In the genomic region with DNA sequence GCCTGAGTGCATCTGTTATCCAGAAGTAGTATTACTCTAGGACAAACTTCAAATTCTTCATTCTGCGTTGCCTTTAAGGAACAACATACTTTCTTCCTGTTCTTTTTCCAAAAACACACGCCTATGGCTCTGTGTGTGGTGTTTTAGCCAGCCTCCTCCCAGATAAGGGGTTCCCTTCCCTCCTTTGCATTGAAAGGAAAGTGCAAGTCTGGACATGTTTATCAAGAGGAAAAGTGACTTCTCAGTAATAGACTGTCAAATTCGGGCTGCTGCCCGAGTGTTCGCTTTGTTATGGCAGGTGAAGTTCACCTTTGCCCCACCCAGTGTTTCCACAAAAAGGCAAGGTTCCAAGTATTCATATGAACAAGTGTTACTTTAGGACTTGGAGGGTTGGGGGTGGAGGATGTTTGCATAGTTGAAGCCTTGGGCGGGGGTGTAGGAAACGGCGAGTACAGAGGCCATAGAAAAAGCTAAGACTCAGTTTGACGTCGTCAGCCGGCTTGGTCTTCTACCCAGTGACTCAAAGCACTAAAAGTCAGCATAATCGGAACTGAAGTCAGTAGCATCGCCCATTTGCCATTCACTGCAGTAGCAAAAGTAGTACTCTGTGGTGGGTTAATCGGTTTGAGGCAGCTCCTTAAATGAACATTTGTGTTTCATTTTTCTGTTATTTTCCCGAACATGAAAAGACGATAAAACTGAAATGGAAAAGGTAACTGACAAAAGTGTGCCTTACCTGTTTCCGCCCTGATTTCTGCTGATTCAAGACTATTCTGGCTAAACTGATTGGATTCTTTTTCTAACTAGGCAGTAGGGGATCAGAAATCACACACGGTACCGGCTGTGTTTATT, we compare ENCODE assay signal across 8 cellular contexts. TPM values are rescaled to one million over a fixed set of nuclear protein-coding genes. Genes with fewer than 3 reads are reported as not detected.
DNase-seq lines count a peak whose midpoint lies in the region; ATAC-seq and TF ChIP-seq lines count a peak whose summit lies in the region.

No MANE protein-coding gene starts in this region.

- peak overlapping the region; percentile 31 to 65 (median 60) for H3K27ac ChIP-seq in gastroesophageal sphincter

- peak overlapping the region; percentile 20 to 43 for H3K4me3 ChIP-seq in gastroesophageal sphincter
- H3K4me3 ChIP-seq in BE2C (ENCODE audit: low read depth, low read length), result no peak overlapping the region

- TF ChIP-seq CTCF in gastroesophageal sphincter (IDR thresholded peaks at IDR 0.05) (no peak), BE2C (IDR thresholded peaks at IDR 0.05; ENCODE audit: low read depth, low read length) (no peak)

- no peak for TF ChIP-seq EP300 in gastroesophageal sphincter (IDR thresholded peaks at IDR 0.05)

- intact Hi-C loops in Right ventricle myocardium inferior (cut with DNase I), result loop anchor here (10.0 kb wide), 1 partner anchor 226 kb away; a partner anchor contains a TSS
- intact Hi-C loops in cardiac septum (cut with DNase I), result loop anchor here (10.0 kb wide), 1 partner anchor 226 kb away; a partner anchor contains a TSS

- peak; percentile 38 for ATAC-seq in Right ventricle myocardium inferior
- ATAC-seq in gastroesophageal sphincter, result peak; percentile 44

- peaks cover 0 to 21% (median 2%) of the 10 kb centered on the region in 3 donors for H3K4me1 ChIP-seq in gastroesophageal sphincter
- H3K4me1 ChIP-seq in BE2C, result peaks cover 12% of the 10 kb centered on the region

- peaks cover 53% of the 10 kb centered on the region for H3K27me3 ChIP-seq in gastroesophageal sphincter
- no peaks in the 10 kb centered on the region; the same call in 1 of the 2 replicates for H3K27me3 ChIP-seq in BE2C

- DNase-seq in Right ventricle myocardium inferior (ENCODE audit: missing footprints) (no peak), cardiac septum (ENCODE audit: low spot score) (no peak), NCI-H1105 treated with DMSO at 0.1 percent for 48 hours (lab: John Stamatoyannopoulos, UW) (peak; percentile 94), NCI-H82 treated with DMSO at 0.1 percent for 48 hours (lab: John Stamatoyannopoulos, UW; ENCODE audit: unreplicated experiment) (no peak), BE2C (no peak)
- DNase-seq in activated T-cell treated with anti-CD3 and anti-CD28 coated beads, Interleukin-2, amount 50 U/mL, for 1 hour, result peak; percentile 68
- peak; percentile 62 to 77 for DNase-seq in stimulated activated CD4-positive, alpha-beta T cell treated with anti-CD3 and anti-CD28 coated beads, Interleukin-12 subunit alpha, Interleukin-12 subunit beta, amount 100 ng/mL, for 24 hours (ENCODE audit: low read depth in 2 of 2)

- H3K9me3 ChIP-seq in gastroesophageal sphincter (no peaks in the 10 kb centered on the region), BE2C (no peaks in the 10 kb centered on the region)

- H3K36me3 ChIP-seq in gastroesophageal sphincter, result no peaks in the 10 kb centered on the region
- H3K36me3 ChIP-seq in BE2C, result no peaks in the 10 kb centered on the region

- peak in 1 of 2 donors; percentile 12 for TF ChIP-seq POLR2A in gastroesophageal sphincter (IDR thresholded peaks at IDR 0.05)

- 20 to 32% methylated on average over 14 to 15 of the region's 19 CpGs for WGBS in gastroesophageal sphincter (ENCODE audit: low coverage in 1 of 2), 2 donors

RNA-seq across cellular contexts. Expression of a gene that starts 12.5 kb away (rescaled TPM):
- total RNA-seq in Right ventricle myocardium inferior (0.87 TPM), cardiac septum (2.0 TPM), gastroesophageal sphincter (1 to 10 TPM; 1.8 to 4.0 (median 3.2) TPM)
- polyA plus RNA-seq in BE2C (2012; ENCODE audit: insufficient read depth, insufficient read length, low read depth), result 1.3 TPM

Comparison
In these comparisons a context has a peak if more than half of its experiments do, and no peak if none do; other contexts are left out.
1. DNase-seq: peak in NCI-H1105 treated with DMSO at 0.1 percent for 48 hours (single experiment), activated T-cell treated with anti-CD3 and anti-CD28 coated beads, Interleukin-2, amount 50 U/mL, for 1 hour (single experiment) and stimulated activated CD4-positive, alpha-beta T cell treated with anti-CD3 and anti-CD28 coated beads, Interleukin-12 subunit alpha, Interleukin-12 subunit beta, amount 100 ng/mL, for 24 hours (2 of 2); none in Right ventricle myocardium inferior (single experiment), cardiac septum (single experiment), NCI-H82 treated with DMSO at 0.1 percent for 48 hours (single experiment) and BE2C (single experiment).